ENCODE assay signal across 20 cellular contexts in genomic region chr10:51095444-51095843, GRCh38.
"Had no signal": no experiment of that assay in that cellular context is flagged by ENCODE, and none has a peak within 500 bp of the region (broad histone marks: within the 10 kb centered on the region; RNA-seq: fewer than 3 reads in every experiment).

No MANE protein-coding gene starts in this region.

- H3K36me3 ChIP-seq: esophagus muscularis mucosa, gastroesophageal sphincter, prostate gland had no signal

- H2AFZ ChIP-seq: parathyroid adenoma had no signal

- H3K4me3 ChIP-seq: esophagus muscularis mucosa, gastroesophageal sphincter, lung, prostate gland, skin epidermis, testis had no signal

- H3K27me3 ChIP-seq: esophagus muscularis mucosa, gastroesophageal sphincter, testis had no signal

- H3K9ac ChIP-seq: parathyroid adenoma had no signal

- DNase-seq: effector memory CD8-positive, alpha-beta T cell; foreskin fibroblast; glutamatergic neuron; islet precursor cell; mesenchymal stem cell; midbrain; naive B cell; retina; stimulated activated CD4-positive, alpha-beta T cell treated with anti-CD3 and anti-CD28 coated beads, Interleukin-2, amount 100 ng/mL, for 24 hours; stimulated activated CD4-positive, alpha-beta T cell treated with anti-CD3 and anti-CD28 coated beads, Interleukin-4, amount 100 ng/mL, for 4 hours; stimulated activated naive B cell treated with anti-CD40 and anti-IgM and Interleukin-4, amounts not matched to agents 10 μg/mL and 1 μg/mL and 100 μg/mL, for 72 hours; stimulated activated naive CD8-positive, alpha-beta T cell treated with anti-CD3 and anti-CD28 coated beads, Interleukin-15, amount 100 ng/mL, for 72 hours; testis had no signal

- H3K27ac ChIP-seq: epithelial cell of prostate, esophagus muscularis mucosa, parathyroid adenoma, prostate gland, skin epidermis, testis had no signal

- H3K9me3 ChIP-seq: esophagus muscularis mucosa, gastroesophageal sphincter, prostate gland, testis had no signal

- H3K4me1 ChIP-seq: parathyroid adenoma, prostate gland had no signal
